Comparison of ENCODE assay signal across 6 cellular contexts in genomic region chr4:932713-933070, GRCh38. TPM values are rescaled to one million over a fixed set of nuclear protein-coding genes. Genes with fewer than 3 reads are reported as not detected.
DNase-seq lines count a peak whose midpoint lies in the region; ATAC-seq and TF ChIP-seq lines count a peak whose summit lies in the region.

No MANE protein-coding gene starts in this region.

- ATAC-seq in psoas muscle (no peak), GM18873 (IDR thresholded peaks at IDR 0.05; ENCODE audit: low FRiP score, unreplicated experiment) (no peak)

- H3K27me3 ChIP-seq in duodenal mucosa (ENCODE audit: control insufficient read depth in 1 of 2, insufficient read depth in 2 of 2, low read length in 2 of 2), result no peaks in the 10 kb centered on the region
- H3K27me3 ChIP-seq in psoas muscle (ENCODE audit: insufficient read depth in 3 of 3, low read length in 2 of 3), result no peaks in the 10 kb centered on the region

- H3K27ac ChIP-seq in duodenal mucosa (ENCODE audit: low read depth, low read length), result peak overlapping the region; percentile 40
- peak overlapping the region; percentile 99 for H3K27ac ChIP-seq in psoas muscle

- 3 to 4% (median 3%) methylated on average over 11 of the region's 11 CpGs for WGBS in psoas muscle, 3 donors

- H3K9me3 ChIP-seq in duodenal mucosa (ENCODE audit: control insufficient read depth in 1 of 2, low read length in 2 of 2), result no peaks in the 10 kb centered on the region
- H3K9me3 ChIP-seq in psoas muscle, result no peaks in the 10 kb centered on the region

- DNase-seq in AG08395 (ENCODE audit: low spot score) (peak; percentile 22), HT-29 (ENCODE audit: low spot score) (peak; percentile 28), psoas muscle (peak in 1 of 2 donors; percentile 63), DMS 273 (lab: John Stamatoyannopoulos, UW; ENCODE audit: unreplicated experiment) (no peak)

- intact Hi-C loops in psoas muscle (cut with DNase I), result loop anchor here (5.0 kb wide), 2 partner anchors 40 to 190 kb away; partner anchors contain the start of gene DGKQ (in 1 of the 2)

- H3K4me3 ChIP-seq in duodenal mucosa (ENCODE audit: low read depth in 1 of 2, low read length in 2 of 2) (peak overlapping the region; percentile 93 to 99), psoas muscle (peak overlapping the region; percentile 99)

- H3K4me1 ChIP-seq in duodenal mucosa (ENCODE audit: control insufficient read depth in 1 of 2, insufficient read depth in 2 of 2, low read length in 2 of 2) (peaks cover 27 to 40% of the 10 kb centered on the region in 2 donors), psoas muscle (peaks cover 30% of the 10 kb centered on the region)

- no peaks in the 10 kb centered on the region for H3K36me3 ChIP-seq in duodenal mucosa (ENCODE audit: control insufficient read depth in 1 of 2, insufficient read depth in 2 of 2, low read length in 2 of 2)
- H3K36me3 ChIP-seq in psoas muscle (ENCODE audit: insufficient read depth in 1 of 2, low read depth in 1 of 2), result no peaks in the 10 kb centered on the region

- peak overlapping the region; percentile 93 to 97 for H3K9ac ChIP-seq in duodenal mucosa (ENCODE audit: low read depth in 1 of 2, low read length in 2 of 2)

- TF ChIP-seq CTCF in psoas muscle (IDR thresholded peaks at IDR 0.05), result no peak

RNA-seq across cellular contexts. Expression of gene TMEM175, which starts 0.4 kb away (rescaled TPM):
- total RNA-seq in HT-29 (2014; rRNA removed; shearing (Covaris generic)), result 13.7 and 33.0 TPM in 2 replicates
- 10 to 100 TPM; 11.7 to 15.3 (median 14.7) TPM for total RNA-seq in psoas muscle
- polyA plus RNA-seq in psoas muscle, result 10 to 100 TPM in 2 of 3 donors, 1 to 10 TPM in 1; 8.7 to 23.9 (median 13.8) TPM

RNA-seq across cellular contexts. Expression of gene GAK, which starts 0.6 kb away (rescaled TPM):
- 278 and 308 TPM in 2 replicates for total RNA-seq in HT-29 (2014; rRNA removed; shearing (Covaris generic))
- total RNA-seq in psoas muscle, result 10 to 100 TPM; 20.9 to 46.7 (median 29.9) TPM
- 10 to 100 TPM; 25.7 to 55.8 (median 38.7) TPM for polyA plus RNA-seq in psoas muscle

RNA-seq across cellular contexts. Expression of gene DGKQ, which starts 40.7 kb away (rescaled TPM):
- total RNA-seq in HT-29 (2014; rRNA removed; shearing (Covaris generic)), result 46.7 and 50.5 TPM in 2 replicates
- 1 to 10 TPM; 2.8 to 3.9 (median 3.5) TPM for total RNA-seq in psoas muscle
- 1 to 10 TPM; 2.2 to 2.5 (median 2.4) TPM for polyA plus RNA-seq in psoas muscle

RNA-seq across cellular contexts. Expression of gene IDUA, which starts 54.2 kb away (rescaled TPM):
- total RNA-seq in HT-29 (2014; rRNA removed; shearing (Covaris generic)), result 39.7 and 53.5 TPM in 2 replicates
- total RNA-seq in psoas muscle, result 1 to 10 TPM; 5.1 to 6.0 (median 5.7) TPM
- polyA plus RNA-seq in psoas muscle, result 1 to 10 TPM; 1.3 to 3.1 (median 1.9) TPM
